Comparison of ENCODE assay signal across 17 cellular contexts in genomic region chr3:170475091-170475705, GRCh38. TPM values are rescaled to one million over a fixed set of nuclear protein-coding genes. Genes with fewer than 3 reads are reported as not detected.
DNase-seq lines count a peak whose midpoint lies in the region; ATAC-seq, FAIRE-seq and TF ChIP-seq lines count a peak whose summit lies in the region.
"Had no signal": no experiment of that assay in that cellular context is flagged by ENCODE, and none has a peak within 500 bp of the region (broad histone marks: within the 10 kb centered on the region; RNA-seq: fewer than 3 reads in every experiment).

No MANE protein-coding gene starts in this region.

- no peak overlapping the region for H3K9ac ChIP-seq in astrocyte (ENCODE audit: low read length)
- peak overlapping the region; percentile 58 for H3K9ac ChIP-seq in mesenchymal stem cell (ENCODE audit: low read length)

- no peak overlapping the region for H3K4ac ChIP-seq in mesenchymal stem cell (ENCODE audit: low read depth in 1 of 2, low read length in 2 of 2)

- H3K4me3 ChIP-seq in HEK293 (ENCODE audit: low read depth, low read length): no peak overlapping the region
- H3K4me3 ChIP-seq in astrocyte (ENCODE audit: insufficient read depth, low read depth, low read length): no peak overlapping the region
- no peak overlapping the region for H3K4me3 ChIP-seq in mesenchymal stem cell (ENCODE audit: insufficient read depth in 1 of 2, low read depth in 1 of 2, low read length in 2 of 2)
- no peak overlapping the region for H3K4me3 ChIP-seq in vagina

- POLR2A ChIA-PET in HEK293 (lab: Yijun Ruan, JAX): no interaction called here

- H3K4me3 Mint-ChIP-seq in astrocyte (ENCODE audit: unreplicated experiment): no peak overlapping the region
- no peak overlapping the region for H3K4me3 Mint-ChIP-seq in stimulated activated effector memory CD8-positive, alpha-beta T cell treated with anti-CD3 and anti-CD28 coated beads, Interleukin-12 subunit alpha, Interleukin-12 subunit beta, amount 100 ng/mL, for 72 hours

- H3K4me1 ChIP-seq in HEK293 (ENCODE audit: control insufficient read depth, insufficient read depth, low read length) (peaks cover 4% of the 10 kb centered on the region), astrocyte (ENCODE audit: insufficient read depth, low read length) (peaks cover 5% of the 10 kb centered on the region), mesenchymal stem cell (ENCODE audit: control insufficient read depth, insufficient read depth, low read depth, low read length) (peaks cover 10% of the 10 kb centered on the region), vagina (peaks cover 27% of the 10 kb centered on the region)

- ATAC-seq in stimulated activated effector memory CD8-positive, alpha-beta T cell treated with anti-CD3 and anti-CD28 coated beads, Interleukin-12 subunit alpha, Interleukin-12 subunit beta, amount 100 ng/mL, for 72 hours: no peak

- no peaks in the 10 kb centered on the region for H3K36me3 Mint-ChIP-seq in astrocyte (ENCODE audit: low read depth, unreplicated experiment)
- no peaks in the 10 kb centered on the region for H3K36me3 Mint-ChIP-seq in stimulated activated effector memory CD8-positive, alpha-beta T cell treated with anti-CD3 and anti-CD28 coated beads, Interleukin-12 subunit alpha, Interleukin-12 subunit beta, amount 100 ng/mL, for 72 hours

- H3K36me3 ChIP-seq in HEK293 (ENCODE audit: control insufficient read depth in 2 of 2, insufficient read depth in 1 of 2, low read length in 2 of 2): no peaks in the 10 kb centered on the region
- no peaks in the 10 kb centered on the region for H3K36me3 ChIP-seq in astrocyte (ENCODE audit: insufficient read depth, low read length)
- peaks cover 0 to 10% of the 10 kb centered on the region in 2 experiments for H3K36me3 ChIP-seq in mesenchymal stem cell (ENCODE audit: control insufficient read depth in 1 of 2, insufficient read depth in 2 of 2, low read depth in 1 of 2, low read length in 2 of 2)
- H3K36me3 ChIP-seq in vagina: no peaks in the 10 kb centered on the region

- H3K4me2 ChIP-seq in astrocyte (ENCODE audit: low read length): no peak overlapping the region
- H3K4me2 ChIP-seq in mesenchymal stem cell (ENCODE audit: low read length, poor library complexity, severe bottlenecking): no peak overlapping the region

- no peak for DNase-seq in astrocyte (ENCODE audit: low read depth)
- peak; percentile 43 for DNase-seq in mesenchymal stem cell
- DNase-seq in vagina (ENCODE audit: extremely low spot score in 2 of 2): no peak
- no peak for DNase-seq in NCI-H187 treated with DMSO at 0.1 percent for 48 hours (lab: John Stamatoyannopoulos, UW)
- no peak for DNase-seq in NCI-H2227 (lab: John Stamatoyannopoulos, UW; ENCODE audit: unreplicated experiment)
- no peak for DNase-seq in NCI-H1436 treated with DMSO at 0.1 percent for 48 hours (lab: John Stamatoyannopoulos, UW)
- no peak for DNase-seq in stimulated activated effector memory CD8-positive, alpha-beta T cell treated with anti-CD3 and anti-CD28 coated beads, Interleukin-12 subunit alpha, Interleukin-12 subunit beta, amount 100 ng/mL, for 72 hours (ENCODE audit: low spot score in 2 of 2)
- DNase-seq: DMS153, Kasumi-1, NCI-H1417, NCI-H2029 treated with DMSO at 0.1 percent for 48 hours, NCI-H524 treated with DMSO at 0.1 percent for 48 hours, SIG-M5 had no signal

- peak overlapping the region; percentile 26 for H3K27ac Mint-ChIP-seq in astrocyte (ENCODE audit: unreplicated experiment)
- H3K27ac Mint-ChIP-seq in stimulated activated effector memory CD8-positive, alpha-beta T cell treated with anti-CD3 and anti-CD28 coated beads, Interleukin-12 subunit alpha, Interleukin-12 subunit beta, amount 100 ng/mL, for 72 hours: no peak overlapping the region

- H3K4me1 Mint-ChIP-seq in astrocyte (ENCODE audit: low read depth, unreplicated experiment): peaks cover 5% of the 10 kb centered on the region
- peaks cover 5% of the 10 kb centered on the region for H3K4me1 Mint-ChIP-seq in stimulated activated effector memory CD8-positive, alpha-beta T cell treated with anti-CD3 and anti-CD28 coated beads, Interleukin-12 subunit alpha, Interleukin-12 subunit beta, amount 100 ng/mL, for 72 hours

- no peak overlapping the region for H2BK12ac ChIP-seq in mesenchymal stem cell (ENCODE audit: low read length in 2 of 2)

- H4K20me1 ChIP-seq in astrocyte (ENCODE audit: insufficient read depth, low read length): no peaks in the 10 kb centered on the region

- H4K8ac ChIP-seq in mesenchymal stem cell (ENCODE audit: low read length): no peak overlapping the region

- intact Hi-C loops in vagina (cut with DNase I): no loop called here

- 61% methylated on average over 2 of the region's 3 CpGs for WGBS in mesenchymal stem cell

- H3K23ac ChIP-seq in mesenchymal stem cell (ENCODE audit: low read length in 2 of 2): no peak overlapping the region

- H3K79me1 ChIP-seq in mesenchymal stem cell (replicated peaks; ENCODE audit: low read length, poor library complexity, severe bottlenecking): no peaks in the 10 kb centered on the region

- H2AK5ac ChIP-seq in mesenchymal stem cell (ENCODE audit: low read length, severe bottlenecking): no peak overlapping the region

- no peaks in the 10 kb centered on the region for H3K9me3 Mint-ChIP-seq in astrocyte (ENCODE audit: unreplicated experiment)
- no peaks in the 10 kb centered on the region for H3K9me3 Mint-ChIP-seq in stimulated activated effector memory CD8-positive, alpha-beta T cell treated with anti-CD3 and anti-CD28 coated beads, Interleukin-12 subunit alpha, Interleukin-12 subunit beta, amount 100 ng/mL, for 72 hours

- H3K79me2 ChIP-seq in astrocyte (ENCODE audit: insufficient read depth, low read length): no peaks in the 10 kb centered on the region

- H2BK120ac ChIP-seq in mesenchymal stem cell (ENCODE audit: low read depth, low read length): no peak overlapping the region

- H2AFZ ChIP-seq in astrocyte (ENCODE audit: low read depth, low read length) (no peak overlapping the region), mesenchymal stem cell (ENCODE audit: low read depth, low read length) (no peak overlapping the region)

- no peaks in the 10 kb centered on the region for H3K27me3 ChIP-seq in astrocyte (ENCODE audit: insufficient read depth, low read length)
- no peaks in the 10 kb centered on the region for H3K27me3 ChIP-seq in mesenchymal stem cell (ENCODE audit: control insufficient read depth in 1 of 2, insufficient read depth in 1 of 2, low read length in 2 of 2)
- no peaks in the 10 kb centered on the region for H3K27me3 ChIP-seq in vagina

- H3K27ac ChIP-seq in HEK293 (ENCODE audit: extremely low read depth, low read depth, low read length) (no peak overlapping the region), astrocyte (ENCODE audit: low read depth, low read length) (no peak overlapping the region), mesenchymal stem cell (ENCODE audit: low read length, poor library complexity, severe bottlenecking) (no peak overlapping the region), vagina (peak overlapping the region; percentile 49)
- H3K27ac ChIP-seq: C4-2B had no signal

- H3K18ac ChIP-seq in mesenchymal stem cell (ENCODE audit: low read depth in 1 of 2, low read length in 2 of 2): no peak overlapping the region

- no peak overlapping the region for H2BK15ac ChIP-seq in mesenchymal stem cell (ENCODE audit: low read depth, poor library complexity, severe bottlenecking)

- H3K14ac ChIP-seq in mesenchymal stem cell (ENCODE audit: low read length in 2 of 2): no peak overlapping the region

- CTCF ChIA-PET in HEK293 (lab: Yijun Ruan, JAX): interaction anchor here (1.6 kb wide), 1 partner anchor 8 kb away, joined by 6 read pairs; no protein-coding TSS in a partner anchor

- TF ChIP-seq POLR2A in vagina (IDR thresholded peaks at IDR 0.05): no peak

- H3K27me3 Mint-ChIP-seq in astrocyte (ENCODE audit: low read depth, unreplicated experiment): peaks cover 34% of the 10 kb centered on the region

- TF ChIP-seq CTCF in HEK293 (tag by site-specific recombination; IDR thresholded peaks at IDR 0.05): no peak
- TF ChIP-seq CTCF in astrocyte (IDR thresholded peaks at IDR 0.05; ENCODE audit: insufficient read depth, low read depth, low read length): no peak
- no peak for TF ChIP-seq CTCF in vagina (IDR thresholded peaks at IDR 0.05)

- H3K9me3 ChIP-seq in HEK293 (ENCODE audit: control insufficient read depth, insufficient read depth, low read depth, low read length) (no peaks in the 10 kb centered on the region), astrocyte (ENCODE audit: insufficient read depth, low read depth, low read length) (no peaks in the 10 kb centered on the region), mesenchymal stem cell (ENCODE audit: control insufficient read depth, low read length) (no peaks in the 10 kb centered on the region), vagina (no peaks in the 10 kb centered on the region)

- no peak for FAIRE-seq in astrocyte (lab: Jason Lieb, UNC)
- FAIRE-seq: GM12891, H1 had no signal

- no peak overlapping the region for H4K91ac ChIP-seq in mesenchymal stem cell (ENCODE audit: low read length)

- no peak overlapping the region for H2BK5ac ChIP-seq in mesenchymal stem cell (ENCODE audit: low read depth, low read length, poor library complexity, severe bottlenecking)

TF ChIP-seq in HEK293, 187 proteins besides CTCF, POLR2A, EP300 and RAD21 (continues in another document):
- TF ChIP-seq, protein P1, sequence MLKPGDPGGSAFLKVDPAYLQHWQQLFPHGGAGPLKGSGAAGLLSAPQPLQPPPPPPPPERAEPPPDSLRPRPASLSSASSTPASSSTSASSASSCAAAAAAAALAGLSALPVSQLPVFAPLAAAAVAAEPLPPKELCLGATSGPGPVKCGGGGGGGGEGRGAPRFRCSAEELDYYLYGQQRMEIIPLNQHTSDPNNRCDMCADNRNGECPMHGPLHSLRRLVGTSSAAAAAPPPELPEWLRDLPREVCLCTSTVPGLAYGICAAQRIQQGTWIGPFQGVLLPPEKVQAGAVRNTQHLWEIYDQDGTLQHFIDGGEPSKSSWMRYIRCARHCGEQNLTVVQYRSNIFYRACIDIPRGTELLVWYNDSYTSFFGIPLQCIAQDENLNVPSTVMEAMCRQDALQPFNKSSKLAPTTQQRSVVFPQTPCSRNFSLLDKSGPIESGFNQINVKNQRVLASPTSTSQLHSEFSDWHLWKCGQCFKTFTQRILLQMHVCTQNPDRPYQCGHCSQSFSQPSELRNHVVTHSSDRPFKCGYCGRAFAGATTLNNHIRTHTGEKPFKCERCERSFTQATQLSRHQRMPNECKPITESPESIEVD (tag by site-specific recombination; IDR thresholded peaks at IDR 0.05): peak; percentile 70

RNA-seq across cellular contexts. Expression of gene CLDN11, which starts 56.5 kb away (rescaled TPM):
- 0.22 and 0.70 TPM in 2 replicates for total RNA-seq in astrocyte
- 119 TPM for polyA plus RNA-seq in mesenchymal stem cell (2013, experiment 1 of 2)
- polyA plus RNA-seq in mesenchymal stem cell (2013, experiment 2 of 2): 118 TPM
- total RNA-seq in vagina: 136 TPM

Comparison
In these comparisons a context has a peak if more than half of its experiments do, and no peak if none do; other contexts are left out.
1. RNA of gene CLDN11, which starts 56.5 kb away (total RNA-seq): 136 TPM in vagina (single experiment); 0.22 to 0.70 TPM in astrocyte; every median in the first group is over 10 times any median in the second.